In genomic region chr1:99527545-99527944, GRCh38 we compare ENCODE assay signal across 19 cellular contexts.
A peak's percentile ranks its signal among the peaks of the same experiment; 100 is the strongest.
DNase-seq lines count a peak whose midpoint lies in the region; ATAC-seq, FAIRE-seq and TF ChIP-seq lines count a peak whose summit lies in the region.
"Had no signal": no experiment of that assay in that cellular context is flagged by ENCODE, and none has a peak within 500 bp of the region (broad histone marks: within the 10 kb centered on the region; RNA-seq: fewer than 3 reads in every experiment).

No MANE protein-coding gene starts in this region.

- POLR2A ChIA-PET in A549 (lab: Yijun Ruan, JAX) = no interaction called here
- POLR2A ChIA-PET in CD4-positive, alpha-beta memory T cell (lab: Charles Lee; ENCODE audit: partially characterized antibody) = no interaction called here

- H3K4me2 ChIP-seq in A549 = no peak overlapping the region
- H3K4me2 ChIP-seq: BLaER1 treated with 17β-estradiol and CSF1 and Interleukin-3, amounts not matched to agents 10 nM and 100 nM had no signal

- H3K36me3 ChIP-seq in adipocyte (ENCODE audit: control insufficient read depth, insufficient read depth, low read length, severe bottlenecking) = no peaks in the 10 kb centered on the region
- H3K36me3 ChIP-seq in CD4-positive, alpha-beta memory T cell (ENCODE audit: insufficient read depth, low read length) = no peaks in the 10 kb centered on the region
- H3K36me3 ChIP-seq in uterus = no peaks in the 10 kb centered on the region
- H3K36me3 ChIP-seq: BLaER1 treated with 17β-estradiol and CSF1 and Interleukin-3, amounts not matched to agents 10 nM and 100 nM had no signal

- CTCF ChIA-PET in A549 (lab: Yijun Ruan, JAX) = interaction anchor here (1.1 kb wide), 1 partner anchor 21 kb away, joined by 3 read pairs; no protein-coding TSS in a partner anchor
- CTCF ChIA-PET in CD4-positive, alpha-beta memory T cell (lab: Charles Lee; ENCODE audit: partially characterized antibody) = no interaction called here

- TF ChIP-seq EP300 in A549 (IDR thresholded peaks at IDR 0.05) = no peak

- no peak overlapping the region for H3K27ac ChIP-seq in A549
- no peak overlapping the region for H3K27ac ChIP-seq in CD4-positive, alpha-beta memory T cell (ENCODE audit: low read depth, low read length)
- no peak overlapping the region for H3K27ac ChIP-seq in uterus
- H3K27ac ChIP-seq: BLaER1 treated with 17β-estradiol and CSF1 and Interleukin-3, amounts not matched to agents 10 nM and 100 nM had no signal

- H3K4me3 Mint-ChIP-seq in CD4-positive, alpha-beta memory T cell = no peak overlapping the region
- H3K4me3 Mint-ChIP-seq: B cell, HFFc6 had no signal

- intact Hi-C loops in CD4-positive, alpha-beta memory T cell (cut with micrococcal nuclease) = no loop called here
- intact Hi-C loops in uterus (cut with DNase I; ENCODE audit: low total_unique reads) = no loop called here

- no peak for ATAC-seq in A549
- ATAC-seq: HCT116 had no signal

- no peaks in the 10 kb centered on the region for H3K36me3 Mint-ChIP-seq in CD4-positive, alpha-beta memory T cell

- TF ChIP-seq POLR2A in A549 (IDR thresholded peaks at IDR 0.05; ENCODE audit: low read length) (no peak), uterus (IDR thresholded peaks at IDR 0.05) (no peak)

- peaks cover 0 to 2% (median 0%) of the 10 kb centered on the region in 8 donors for H3K9me3 Mint-ChIP-seq in CD4-positive, alpha-beta memory T cell
- H3K9me3 Mint-ChIP-seq: HFFc6 had no signal

- WGBS in A549 (ENCODE audit: missing lambda C conversion rate) = 17% methylated on average over 3 of the region's 3 CpGs

- no peak overlapping the region for H3K4me3 ChIP-seq in A549
- H3K4me3 ChIP-seq in adipocyte (ENCODE audit: low read length) = no peak overlapping the region
- no peak overlapping the region for H3K4me3 ChIP-seq in fibroblast of the aortic adventitia (ENCODE audit: low read depth, low read length)
- no peak overlapping the region for H3K4me3 ChIP-seq in CD4-positive, alpha-beta memory T cell (ENCODE audit: low read length in 2 of 2)
- H3K4me3 ChIP-seq in uterus = no peak overlapping the region
- H3K4me3 ChIP-seq: BLaER1 treated with 17β-estradiol and CSF1 and Interleukin-3, amounts not matched to agents 10 nM and 100 nM had no signal

- no peak for TF ChIP-seq CTCF in A549 (IDR thresholded peaks at IDR 0.05)
- no peak for TF ChIP-seq CTCF in fibroblast of the aortic adventitia (IDR thresholded peaks at IDR 0.05; ENCODE audit: insufficient read depth, low read length)
- no peak for TF ChIP-seq CTCF in uterus (IDR thresholded peaks at IDR 0.05)

- H3K27ac Mint-ChIP-seq in CD4-positive, alpha-beta memory T cell = no peak overlapping the region
- H3K27ac Mint-ChIP-seq: B cell, HFFc6 had no signal

- no peaks in the 10 kb centered on the region for H3K4me1 Mint-ChIP-seq in CD4-positive, alpha-beta memory T cell
- H3K4me1 Mint-ChIP-seq: B cell had no signal

- peak overlapping the region; percentile 58 for H3K9ac ChIP-seq in adipocyte (ENCODE audit: low read length)
- H3K9ac ChIP-seq: BLaER1 treated with 17β-estradiol and CSF1 and Interleukin-3, amounts not matched to agents 10 nM and 100 nM had no signal

- no peak for TF ChIP-seq RAD21 in A549 (conservative IDR thresholded peaks at IDR 0.05 in 1 of 2, IDR thresholded peaks at IDR 0.05 in 1 of 2)

- H3K27me3 Mint-ChIP-seq in CD4-positive, alpha-beta memory T cell = peaks cover 1 to 9% of the 10 kb centered on the region in 2 donors

- no peaks in the 10 kb centered on the region for H3K27me3 ChIP-seq in adipocyte (replicated peaks; ENCODE audit: control insufficient read depth, insufficient read depth, low read length)
- no peaks in the 10 kb centered on the region for H3K27me3 ChIP-seq in CD4-positive, alpha-beta memory T cell (ENCODE audit: insufficient read depth, low read length)
- no peaks in the 10 kb centered on the region for H3K27me3 ChIP-seq in uterus
- H3K27me3 ChIP-seq: BLaER1 treated with 17β-estradiol and CSF1 and Interleukin-3, amounts not matched to agents 10 nM and 100 nM had no signal

- H3K9me3 ChIP-seq in A549 (no peaks in the 10 kb centered on the region), adipocyte (ENCODE audit: control insufficient read depth, low read length) (no peaks in the 10 kb centered on the region), uterus (no peaks in the 10 kb centered on the region)
- H3K9me3 ChIP-seq in CD4-positive, alpha-beta memory T cell (ENCODE audit: control insufficient read depth in 1 of 2, low read length in 2 of 2) = no peaks in the 10 kb centered on the region
- H3K9me3 ChIP-seq: BLaER1 treated with 17β-estradiol and CSF1 and Interleukin-3, amounts not matched to agents 10 nM and 100 nM; Caco-2 had no signal

- DNase-seq in A549 (ENCODE audit: low read depth in 1 of 2, low spot score in 1 of 2) = no peak
- peak; percentile 62 for DNase-seq in NCI-H82 (lab: John Stamatoyannopoulos, UW)
- DNase-seq in adipocyte (ENCODE audit: low read depth) = no peak
- DNase-seq in fibroblast of the aortic adventitia (ENCODE audit: low read depth) = peak; percentile 6
- no peak for DNase-seq in CD4-positive, alpha-beta memory T cell
- DNase-seq in uterus = no peak
- DNase-seq in activated effector memory CD4-positive, alpha-beta T cell treated with anti-CD3 and anti-CD28 coated beads, Interleukin-2, amount 50 U/mL, for 16 hours = no peak
- DNase-seq: 8988T, Caco-2, DMS153, DMS79, GDM1, GOT3, H7, HFFc6 had no signal

- H3K4me1 ChIP-seq in A549 (no peaks in the 10 kb centered on the region), adipocyte (ENCODE audit: control insufficient read depth, insufficient read depth, low read length) (peaks cover 16% of the 10 kb centered on the region), uterus (no peaks in the 10 kb centered on the region)
- H3K4me1 ChIP-seq in CD4-positive, alpha-beta memory T cell (ENCODE audit: insufficient read depth, low read length) = no peaks in the 10 kb centered on the region
- H3K4me1 ChIP-seq: BLaER1 treated with 17β-estradiol and CSF1 and Interleukin-3, amounts not matched to agents 10 nM and 100 nM; Caco-2 had no signal

- no peak for FAIRE-seq in A549 (lab: Jason Lieb, UNC)
- FAIRE-seq: HTR-8/SVneo had no signal

TF ChIP-seq in A549, 52 proteins besides CTCF, POLR2A, EP300 and RAD21:
- peak; percentile 54 for TF ChIP-seq MAFK (IDR thresholded peaks at IDR 0.05; ENCODE audit: partially characterized antibody)
- no peak for TF ChIP-seq CBX2 (IDR thresholded peaks at IDR 0.05; ENCODE audit: borderline replicate concordance, low read depth)
- TF ChIP-seq KDM1A (IDR thresholded peaks at IDR 0.05; ENCODE audit: low read depth) = no peak
- TF ChIP-seq RNF2 (IDR thresholded peaks at IDR 0.05; ENCODE audit: borderline replicate concordance, low read depth) = no peak
- TF ChIP-seq NFE2L2 (conservative IDR thresholded peaks at IDR 0.05; ENCODE audit: low read length) = no peak

Comparison
In these comparisons a context has a peak if more than half of its experiments do, and no peak if none do; other contexts are left out.
1. DNase-seq: peak in NCI-H82 (single experiment) and fibroblast of the aortic adventitia (single experiment); none in A549 (0 of 2), adipocyte (single experiment), CD4-positive, alpha-beta memory T cell (0 of 5), uterus (0 of 2) and activated effector memory CD4-positive, alpha-beta T cell treated with anti-CD3 and anti-CD28 coated beads, Interleukin-2, amount 50 U/mL, for 16 hours (single experiment).